20 cellular contexts compared by ENCODE assay signal in the genomic region with DNA sequence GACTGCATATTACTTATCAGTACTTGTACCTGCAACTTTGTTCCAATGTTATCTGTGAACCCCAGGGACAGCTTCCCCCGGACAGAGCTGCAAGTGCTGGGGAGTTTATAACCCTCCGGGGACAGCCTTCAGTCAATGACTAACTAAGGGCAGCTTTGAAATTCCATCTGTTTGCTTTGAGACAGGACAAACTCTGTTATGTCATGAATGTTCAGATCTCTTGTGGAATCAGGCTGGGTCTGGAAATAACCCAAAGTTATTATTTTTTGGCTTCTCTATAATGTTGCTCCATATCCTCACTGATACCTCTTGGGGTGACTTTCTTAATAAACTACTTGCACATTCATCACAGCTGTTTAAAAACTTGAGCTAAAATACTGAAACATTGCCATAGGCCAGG.
"Had no signal": no experiment of that assay in that cellular context is flagged by ENCODE, and none has a peak within 500 bp of the region (broad histone marks: within the 10 kb centered on the region; RNA-seq: fewer than 3 reads in every experiment).

No MANE protein-coding gene starts in this region.

- H3K36me3 ChIP-seq: cardiac muscle cell, lower lobe of right lung, neutrophil, upper lobe of right lung had no signal

- H3K4me1 Mint-ChIP-seq: immature natural killer cell, naive B cell had no signal

- FAIRE-seq: colon, endothelial cell of umbilical vein had no signal

- H3K4me3 Mint-ChIP-seq: activated T-cell treated with anti-CD3 and anti-CD28 coated beads, Interleukin-2, amount 50 U/mL, for 4 hours; immature natural killer cell; mesothelial cell of epicardium; naive B cell had no signal

- H3K4me3 ChIP-seq: cardiac muscle cell, lower lobe of right lung, upper lobe of right lung had no signal

- H3K9me3 ChIP-seq: neutrophil, upper lobe of right lung had no signal

- H3K27me3 ChIP-seq: cardiac muscle cell, neutrophil, upper lobe of right lung had no signal

- ATAC-seq: activated naive CD4-positive, alpha-beta T cell treated with anti-CD3 and anti-CD28 coated beads, Interleukin-2, amount 50 U/mL, for 72 hours; activated T-cell treated with anti-CD3 and anti-CD28 coated beads, Interleukin-2, amount 50 U/mL, for 4 hours; left cardiac atrium; lower lobe of right lung; sciatic nerve; upper lobe of right lung had no signal

- H3K27ac Mint-ChIP-seq: activated naive CD4-positive, alpha-beta T cell treated with anti-CD3 and anti-CD28 coated beads, Interleukin-2, amount 50 U/mL, for 72 hours; immature natural killer cell; mesothelial cell of epicardium; naive B cell; progenitor cell of endocrine pancreas had no signal

- H3K27me3 Mint-ChIP-seq: progenitor cell of endocrine pancreas had no signal

- H3K27ac ChIP-seq: cardiac muscle cell, lower lobe of right lung, neutrophil, upper lobe of right lung had no signal

- DNase-seq: activated CD4-positive, alpha-beta T cell treated with anti-CD3 and anti-CD28 coated beads, Interleukin-2, amount 50 U/mL, for 4 hours; activated CD4-positive, CD25-positive, alpha-beta regulatory T cell treated with anti-CD3 and anti-CD28 coated beads, Interleukin-2, amount 50 U/mL, for 72 hours; activated effector memory CD4-positive, alpha-beta T cell treated with anti-CD3 and anti-CD28 coated beads, Interleukin-2, amount 50 U/mL, for 16 hours; activated T-cell treated with anti-CD3 and anti-CD28 coated beads, Interleukin-2, amount 50 U/mL, for 4 hours; glutamatergic neuron; immature natural killer cell; left cardiac atrium; lower lobe of right lung; naive B cell; stimulated activated CD4-positive, alpha-beta T cell treated with anti-CD3 and anti-CD28 coated beads, Interleukin-12 subunit alpha, Interleukin-12 subunit beta, amount 100 ng/mL, for 4 hours; stimulated activated naive CD4-positive, alpha-beta T cell treated with Interleukin-2 at 50 U/mL for 16 hours; upper lobe of right lung had no signal

- H3K4me1 ChIP-seq: lower lobe of right lung, upper lobe of right lung had no signal
